ENCODE assay signal across 9 cellular contexts in genomic region chr7:77537595-77538185, GRCh38. TPM values are rescaled to one million over a fixed set of nuclear protein-coding genes. Genes with fewer than 3 reads are reported as not detected.
DNase-seq lines count a peak whose midpoint lies in the region; ATAC-seq, FAIRE-seq and TF ChIP-seq lines count a peak whose summit lies in the region.
"Had no signal": no experiment of that assay in that cellular context is flagged by ENCODE, and none has a peak within 500 bp of the region (broad histone marks: within the 10 kb centered on the region; RNA-seq: fewer than 3 reads in every experiment).

No MANE protein-coding gene starts in this region.

- no peaks in the 10 kb centered on the region for H3K9me3 ChIP-seq in OCI-LY3 (ENCODE audit: insufficient read depth, low read length)

- peak overlapping the region; percentile 94 for H3K4me3 ChIP-seq in OCI-LY3 (ENCODE audit: low read length)
- peak overlapping the region; percentile 87 for H3K4me3 ChIP-seq in urinary bladder (ENCODE audit: low read depth, low read length)

- WGBS in urinary bladder = under 1% methylated on average over 55 of the region's 55 CpGs

- H3K27me3 ChIP-seq in OCI-LY3 (ENCODE audit: low read depth, low read length) = no peaks in the 10 kb centered on the region

- H4K20me1 ChIP-seq in OCI-LY3 (ENCODE audit: insufficient read depth, low read length) = peaks cover 11% of the 10 kb centered on the region; the same call in 1 of the 2 replicates

- H3K9ac ChIP-seq in OCI-LY3 (ENCODE audit: low read length) = peak overlapping the region; percentile 80

- ATAC-seq in HG03159 (IDR thresholded peaks at IDR 0.05; ENCODE audit: unreplicated experiment) = peak; percentile 25

- H3K27ac ChIP-seq in OCI-LY3 (ENCODE audit: low read length) (peak overlapping the region; percentile 60), urinary bladder (ENCODE audit: low read depth) (peak overlapping the region; percentile 83)

- H3K4me2 ChIP-seq in OCI-LY3 (ENCODE audit: low read length) = peak overlapping the region; percentile 89

- no peak for FAIRE-seq in frontal cortex (lab: Jason Lieb, UNC)
- FAIRE-seq: A204.1 had no signal

- DNase-seq in DMS 273 (lab: John Stamatoyannopoulos, UW; ENCODE audit: unreplicated experiment) (peak; percentile 82), DMS 273 treated with DMSO at 0.1 percent for 48 hours (lab: John Stamatoyannopoulos, UW) (no peak), frontal cortex (ENCODE audit: low spot score in 2 of 2) (peak; percentile 18 to 40), occipital lobe (lab: John Stamatoyannopoulos, UW) (peak; percentile 15)
- DNase-seq in activated gamma-delta T cell treated with anti-CD3 and anti-CD28 coated beads, Interleukin-2, amount 50 U/mL, for 16 hours (ENCODE audit: low read depth) = peak; percentile 23

- no peaks in the 10 kb centered on the region for H3K36me3 ChIP-seq in OCI-LY3 (replicated peaks; ENCODE audit: low read depth, low read length)
- H3K36me3 ChIP-seq in urinary bladder (ENCODE audit: insufficient read depth) = no peaks in the 10 kb centered on the region

- TF ChIP-seq CTCF in OCI-LY3 (IDR thresholded peaks at IDR 0.05; ENCODE audit: low read depth, low read length) = no peak

- H3K4me1 ChIP-seq in OCI-LY3 (ENCODE audit: low read length) (peaks cover 4% of the 10 kb centered on the region; the same call in 1 of the 2 replicates), urinary bladder (ENCODE audit: insufficient read depth) (no peaks in the 10 kb centered on the region)

- peak overlapping the region; percentile 81 for H2AFZ ChIP-seq in OCI-LY3 (ENCODE audit: low read depth, low read length)

- peaks cover 23% of the 10 kb centered on the region for H3K79me2 ChIP-seq in OCI-LY3 (ENCODE audit: low read length)

RNA-seq across cellular contexts. Expression of gene PTPN12, which starts 0.6 kb away (rescaled TPM):
- total RNA-seq in frontal cortex (141 TPM), occipital lobe (136 TPM), urinary bladder (136 TPM)
- polyA plus RNA-seq in urinary bladder = 54.7 TPM
